1 cellular context compared by ENCODE assay signal in the genomic region with DNA sequence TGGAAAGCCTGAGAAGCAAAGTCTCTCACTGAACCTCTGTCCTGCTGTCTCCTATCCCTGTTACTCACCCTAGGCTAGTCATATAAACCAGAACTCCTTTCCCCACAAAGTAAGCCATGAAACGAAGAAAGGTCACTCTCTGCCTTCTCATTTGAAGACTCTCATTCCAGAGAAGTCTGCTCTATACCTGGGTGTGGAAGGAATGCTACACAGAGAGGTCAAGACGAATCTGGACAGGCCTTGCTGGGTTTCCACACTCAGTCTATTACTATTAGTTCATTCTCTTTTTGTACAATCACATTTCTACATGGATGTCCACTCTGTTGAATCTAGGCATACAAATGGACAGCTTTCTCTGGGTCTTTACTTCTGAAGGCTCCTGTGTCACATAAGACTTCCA.
TF ChIP-seq lines count a peak whose summit lies in the region.

No MANE protein-coding gene starts in this region.

TF ChIP-seq in WTC11, 78 proteins besides CTCF, POLR2A, EP300 and RAD21 (continued from another document):
- TF ChIP-seq, protein P1, sequence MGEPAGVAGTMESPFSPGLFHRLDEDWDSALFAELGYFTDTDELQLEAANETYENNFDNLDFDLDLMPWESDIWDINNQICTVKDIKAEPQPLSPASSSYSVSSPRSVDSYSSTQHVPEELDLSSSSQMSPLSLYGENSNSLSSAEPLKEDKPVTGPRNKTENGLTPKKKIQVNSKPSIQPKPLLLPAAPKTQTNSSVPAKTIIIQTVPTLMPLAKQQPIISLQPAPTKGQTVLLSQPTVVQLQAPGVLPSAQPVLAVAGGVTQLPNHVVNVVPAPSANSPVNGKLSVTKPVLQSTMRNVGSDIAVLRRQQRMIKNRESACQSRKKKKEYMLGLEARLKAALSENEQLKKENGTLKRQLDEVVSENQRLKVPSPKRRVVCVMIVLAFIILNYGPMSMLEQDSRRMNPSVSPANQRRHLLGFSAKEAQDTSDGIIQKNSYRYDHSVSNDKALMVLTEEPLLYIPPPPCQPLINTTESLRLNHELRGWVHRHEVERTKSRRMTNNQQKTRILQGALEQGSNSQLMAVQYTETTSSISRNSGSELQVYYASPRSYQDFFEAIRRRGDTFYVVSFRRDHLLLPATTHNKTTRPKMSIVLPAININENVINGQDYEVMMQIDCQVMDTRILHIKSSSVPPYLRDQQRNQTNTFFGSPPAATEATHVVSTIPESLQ (CRISPR knock-in tag; IDR thresholded peaks at IDR 0.05), result no peak
- TF ChIP-seq RORB (CRISPR knock-in tag; IDR thresholded peaks at IDR 0.05), result no peak
- TF ChIP-seq, protein P2, sequence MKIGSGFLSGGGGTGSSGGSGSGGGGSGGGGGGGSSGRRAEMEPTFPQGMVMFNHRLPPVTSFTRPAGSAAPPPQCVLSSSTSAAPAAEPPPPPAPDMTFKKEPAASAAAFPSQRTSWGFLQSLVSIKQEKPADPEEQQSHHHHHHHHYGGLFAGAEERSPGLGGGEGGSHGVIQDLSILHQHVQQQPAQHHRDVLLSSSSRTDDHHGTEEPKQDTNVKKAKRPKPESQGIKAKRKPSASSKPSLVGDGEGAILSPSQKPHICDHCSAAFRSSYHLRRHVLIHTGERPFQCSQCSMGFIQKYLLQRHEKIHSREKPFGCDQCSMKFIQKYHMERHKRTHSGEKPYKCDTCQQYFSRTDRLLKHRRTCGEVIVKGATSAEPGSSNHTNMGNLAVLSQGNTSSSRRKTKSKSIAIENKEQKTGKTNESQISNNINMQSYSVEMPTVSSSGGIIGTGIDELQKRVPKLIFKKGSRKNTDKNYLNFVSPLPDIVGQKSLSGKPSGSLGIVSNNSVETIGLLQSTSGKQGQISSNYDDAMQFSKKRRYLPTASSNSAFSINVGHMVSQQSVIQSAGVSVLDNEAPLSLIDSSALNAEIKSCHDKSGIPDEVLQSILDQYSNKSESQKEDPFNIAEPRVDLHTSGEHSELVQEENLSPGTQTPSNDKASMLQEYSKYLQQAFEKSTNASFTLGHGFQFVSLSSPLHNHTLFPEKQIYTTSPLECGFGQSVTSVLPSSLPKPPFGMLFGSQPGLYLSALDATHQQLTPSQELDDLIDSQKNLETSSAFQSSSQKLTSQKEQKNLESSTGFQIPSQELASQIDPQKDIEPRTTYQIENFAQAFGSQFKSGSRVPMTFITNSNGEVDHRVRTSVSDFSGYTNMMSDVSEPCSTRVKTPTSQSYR (CRISPR knock-in tag; IDR thresholded peaks at IDR 0.05), result no peak
- TF ChIP-seq, protein P3, sequence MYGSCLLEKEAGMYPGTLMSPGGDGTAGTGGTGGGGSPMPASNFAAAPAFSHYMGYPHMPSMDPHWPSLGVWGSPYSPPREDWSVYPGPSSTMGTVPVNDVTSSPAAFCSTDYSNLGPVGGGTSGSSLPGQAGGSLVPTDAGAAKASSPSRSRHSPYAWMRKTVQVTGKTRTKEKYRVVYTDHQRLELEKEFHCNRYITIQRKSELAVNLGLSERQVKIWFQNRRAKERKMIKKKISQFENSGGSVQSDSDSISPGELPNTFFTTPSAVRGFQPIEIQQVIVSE (CRISPR knock-in tag; IDR thresholded peaks at IDR 0.05; ENCODE audit: borderline replicate concordance), result no peak
- TF ChIP-seq ZNF423 (CRISPR knock-in tag; IDR thresholded peaks at IDR 0.05), result no peak
- TF ChIP-seq NFATC4 (CRISPR knock-in tag; IDR thresholded peaks at IDR 0.05), result no peak
- TF ChIP-seq, protein P4, sequence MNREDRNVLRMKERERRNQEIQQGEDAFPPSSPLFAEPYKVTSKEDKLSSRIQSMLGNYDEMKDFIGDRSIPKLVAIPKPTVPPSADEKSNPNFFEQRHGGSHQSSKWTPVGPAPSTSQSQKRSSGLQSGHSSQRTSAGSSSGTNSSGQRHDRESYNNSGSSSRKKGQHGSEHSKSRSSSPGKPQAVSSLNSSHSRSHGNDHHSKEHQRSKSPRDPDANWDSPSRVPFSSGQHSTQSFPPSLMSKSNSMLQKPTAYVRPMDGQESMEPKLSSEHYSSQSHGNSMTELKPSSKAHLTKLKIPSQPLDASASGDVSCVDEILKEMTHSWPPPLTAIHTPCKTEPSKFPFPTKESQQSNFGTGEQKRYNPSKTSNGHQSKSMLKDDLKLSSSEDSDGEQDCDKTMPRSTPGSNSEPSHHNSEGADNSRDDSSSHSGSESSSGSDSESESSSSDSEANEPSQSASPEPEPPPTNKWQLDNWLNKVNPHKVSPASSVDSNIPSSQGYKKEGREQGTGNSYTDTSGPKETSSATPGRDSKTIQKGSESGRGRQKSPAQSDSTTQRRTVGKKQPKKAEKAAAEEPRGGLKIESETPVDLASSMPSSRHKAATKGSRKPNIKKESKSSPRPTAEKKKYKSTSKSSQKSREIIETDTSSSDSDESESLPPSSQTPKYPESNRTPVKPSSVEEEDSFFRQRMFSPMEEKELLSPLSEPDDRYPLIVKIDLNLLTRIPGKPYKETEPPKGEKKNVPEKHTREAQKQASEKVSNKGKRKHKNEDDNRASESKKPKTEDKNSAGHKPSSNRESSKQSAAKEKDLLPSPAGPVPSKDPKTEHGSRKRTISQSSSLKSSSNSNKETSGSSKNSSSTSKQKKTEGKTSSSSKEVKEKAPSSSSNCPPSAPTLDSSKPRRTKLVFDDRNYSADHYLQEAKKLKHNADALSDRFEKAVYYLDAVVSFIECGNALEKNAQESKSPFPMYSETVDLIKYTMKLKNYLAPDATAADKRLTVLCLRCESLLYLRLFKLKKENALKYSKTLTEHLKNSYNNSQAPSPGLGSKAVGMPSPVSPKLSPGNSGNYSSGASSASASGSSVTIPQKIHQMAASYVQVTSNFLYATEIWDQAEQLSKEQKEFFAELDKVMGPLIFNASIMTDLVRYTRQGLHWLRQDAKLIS (CRISPR knock-in tag; IDR thresholded peaks at IDR 0.05; ENCODE audit: borderline replicate concordance), result no peak
- TF ChIP-seq CBFB (CRISPR knock-in tag; IDR thresholded peaks at IDR 0.05; ENCODE audit: low read depth), result no peak
- no peak for TF ChIP-seq NR2C2 (CRISPR knock-in tag; IDR thresholded peaks at IDR 0.05)
- TF ChIP-seq, protein P5, sequence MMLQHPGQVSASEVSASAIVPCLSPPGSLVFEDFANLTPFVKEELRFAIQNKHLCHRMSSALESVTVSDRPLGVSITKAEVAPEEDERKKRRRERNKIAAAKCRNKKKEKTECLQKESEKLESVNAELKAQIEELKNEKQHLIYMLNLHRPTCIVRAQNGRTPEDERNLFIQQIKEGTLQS (CRISPR knock-in tag; conservative IDR thresholded peaks at IDR 0.05), result no peak
